21 cellular contexts compared by ENCODE assay signal in genomic region chr6:43468240-43468639, GRCh38. TPM values are rescaled to one million over a fixed set of nuclear protein-coding genes. Genes with fewer than 3 reads are reported as not detected.
"Had no signal": no experiment of that assay in that cellular context is flagged by ENCODE, and none has a peak within 500 bp of the region (broad histone marks: within the 10 kb centered on the region; RNA-seq: fewer than 3 reads in every experiment).

No MANE protein-coding gene starts in this region.

- H3K36me3 ChIP-seq: adrenal gland, breast epithelium, esophagus squamous epithelium, upper lobe of right lung had no signal

- H3K4me3 Mint-ChIP-seq: activated T-helper 1 cell treated with anti-CD3 and anti-CD28 coated beads, Interleukin-12 subunit alpha, Interleukin-12 subunit beta, Interleukin-2, Interleukin-4 antibody, amounts not matched to agents 30 ng/mL and 10 ng/mL and 1 ng/mL, durations not matched to agents 14 hours and 24 hours and 36 hours; mesothelial cell of epicardium; natural killer cell treated with Interleukin-12 subunit alpha and Interleukin-12 subunit beta and Interleukin-15 and Interleukin-18, amount 100 ng/mL, for 72 hours; T-helper 2 cell treated with Interferon-gamma antibody and Interleukin-4, amounts not matched to agents 5 μg/mL and 100 μg/mL, for 36 hours had no signal

- FAIRE-seq: astrocyte, endothelial cell of umbilical vein, TTC549 had no signal

- DNase-seq: activated CD4-positive, alpha-beta T cell treated with anti-CD3 and anti-CD28 coated beads, Interleukin-2, amount 50 U/mL, for 48 hours; activated gamma-delta T cell treated with Interleukin-2 at 50 U/mL for 16 hours; adrenal gland; cerebellar nuclear complex; cortex of kidney; effector CD4-positive, alpha-beta T cell; esophagus squamous epithelium; nucleus accumbens; stimulated activated naive CD4-positive, alpha-beta T cell; upper lobe of right lung had no signal

- H3K27me3 ChIP-seq: breast epithelium, hepatocyte had no signal

- ATAC-seq: activated naive CD4-positive, alpha-beta T cell treated with anti-CD3 and anti-CD28 coated beads, Interleukin-2, amount 50 U/mL, for 72 hours; natural killer cell treated with Interleukin-12 subunit alpha and Interleukin-12 subunit beta and Interleukin-15 and Interleukin-18, amount 100 ng/mL, for 72 hours; upper lobe of right lung had no signal

- H2AFZ ChIP-seq: hepatocyte had no signal

- H3K4me2 ChIP-seq: hepatocyte had no signal

- H3K79me2 ChIP-seq: hepatocyte had no signal

- H3K9me3 ChIP-seq: adrenal gland, breast epithelium, esophagus squamous epithelium, upper lobe of right lung had no signal

- H3K4me3 ChIP-seq: adrenal gland, breast epithelium, esophagus squamous epithelium, hepatocyte, lung, upper lobe of right lung had no signal

- H3K4me1 ChIP-seq: adrenal gland, upper lobe of right lung had no signal

- H3K9me3 Mint-ChIP-seq: activated naive CD4-positive, alpha-beta T cell treated with anti-CD3 and anti-CD28 coated beads, Interleukin-2, amount 50 U/mL, for 72 hours; activated T-helper 1 cell treated with anti-CD3 and anti-CD28 coated beads, Interleukin-12 subunit alpha, Interleukin-12 subunit beta, Interleukin-2, Interleukin-4 antibody, amounts not matched to agents 30 ng/mL and 10 ng/mL and 1 ng/mL, durations not matched to agents 14 hours and 24 hours and 36 hours; mesothelial cell of epicardium; natural killer cell treated with Interleukin-12 subunit alpha and Interleukin-12 subunit beta and Interleukin-15 and Interleukin-18, amount 100 ng/mL, for 72 hours; T-helper 2 cell treated with Interferon-gamma antibody and Interleukin-4, amounts not matched to agents 5 μg/mL and 100 μg/mL, for 36 hours had no signal

- H3K27ac Mint-ChIP-seq: activated T-helper 1 cell treated with anti-CD3 and anti-CD28 coated beads, Interleukin-12 subunit alpha, Interleukin-12 subunit beta, Interleukin-2, Interleukin-4 antibody, amounts not matched to agents 30 ng/mL and 10 ng/mL and 1 ng/mL, durations not matched to agents 14 hours and 24 hours and 36 hours; mesothelial cell of epicardium; natural killer cell treated with Interleukin-12 subunit alpha and Interleukin-12 subunit beta and Interleukin-15 and Interleukin-18, amount 100 ng/mL, for 72 hours; T-helper 2 cell treated with Interferon-gamma antibody and Interleukin-4, amounts not matched to agents 5 μg/mL and 100 μg/mL, for 36 hours had no signal

- H3K36me3 Mint-ChIP-seq: activated naive CD4-positive, alpha-beta T cell treated with anti-CD3 and anti-CD28 coated beads, Interleukin-2, amount 50 U/mL, for 72 hours; mesothelial cell of epicardium; natural killer cell treated with Interleukin-12 subunit alpha and Interleukin-12 subunit beta and Interleukin-15 and Interleukin-18, amount 100 ng/mL, for 72 hours had no signal

- H3K27ac ChIP-seq: adrenal gland, esophagus squamous epithelium, hepatocyte, upper lobe of right lung had no signal

- H3K4me1 Mint-ChIP-seq: mesothelial cell of epicardium had no signal

RNA-seq across cellular contexts. Expression of gene DLK2, which starts 12.9 kb away (rescaled TPM):
- total RNA-seq: endothelial cell of umbilical vein had no signal

RNA-seq across cellular contexts. Expression of gene LRRC73, which starts 41.9 kb away (rescaled TPM):
- total RNA-seq: hepatocyte had no signal
